8 cellular contexts compared by ENCODE assay signal in genomic region chr11:19116315-19116970, GRCh38. TPM values are rescaled to one million over a fixed set of nuclear protein-coding genes. Genes with fewer than 3 reads are reported as not detected.
DNase-seq lines count a peak whose midpoint lies in the region; ATAC-seq and TF ChIP-seq lines count a peak whose summit lies in the region.

No MANE protein-coding gene starts in this region.

- ATAC-seq in natural killer cell (no peak), GM21529 (IDR thresholded peaks at IDR 0.05; ENCODE audit: unreplicated experiment) (no peak)

- DNase-seq in CD14-positive monocyte (ENCODE audit: low spot score), result no peak
- no peak for DNase-seq in Jurkat, Clone E6-1 (ENCODE audit: low read depth, low spot score)
- no peak for DNase-seq in choroid plexus epithelial cell (ENCODE audit: low read depth)
- DNase-seq in natural killer cell, result no peak
- no peak for DNase-seq in foreskin melanocyte
- no peak for DNase-seq in NCI-H1105 (lab: John Stamatoyannopoulos, UW)
- DNase-seq in SHP77 (lab: John Stamatoyannopoulos, UW), result no peak

- H3K27ac Mint-ChIP-seq in CD14-positive monocyte (peak overlapping the region in 2 of 7 donors; percentile 65 to 70), natural killer cell (peak overlapping the region; percentile 77 to 95)

- peak overlapping the region; percentile 91 to 93 for H3K4me3 Mint-ChIP-seq in CD14-positive monocyte
- H3K4me3 Mint-ChIP-seq in natural killer cell, result peak overlapping the region; percentile 95

- peak overlapping the region; percentile 77 for H3K4me3 ChIP-seq in Jurkat, Clone E6-1 (ENCODE audit: low read length)
- H3K4me3 ChIP-seq in choroid plexus epithelial cell (ENCODE audit: low read depth, low read length), result peak overlapping the region; percentile 90

- H3K36me3 Mint-ChIP-seq in CD14-positive monocyte (peaks cover 5 to 6% of the 10 kb centered on the region in 2 donors), natural killer cell (no peaks in the 10 kb centered on the region)

- TF ChIP-seq CTCF in CD14-positive monocyte (IDR thresholded peaks at IDR 0.05) (no peak), choroid plexus epithelial cell (conservative IDR thresholded peaks at IDR 0.05; ENCODE audit: low read depth, low read length) (no peak), natural killer cell (IDR thresholded peaks at IDR 0.05) (no peak)

- H3K27me3 Mint-ChIP-seq in CD14-positive monocyte (ENCODE audit: low read depth in 3 of 3) (peaks cover 0 to 5% (median 1%) of the 10 kb centered on the region in 3 donors), natural killer cell (ENCODE audit: low read depth in 2 of 2) (peaks cover 0 to 2% of the 10 kb centered on the region in 2 donors)

- H3K9me3 Mint-ChIP-seq in CD14-positive monocyte (no peaks in the 10 kb centered on the region), natural killer cell (no peaks in the 10 kb centered on the region)

- peaks cover 44% of the 10 kb centered on the region for H3K4me1 Mint-ChIP-seq in CD14-positive monocyte
- peaks cover 44 to 50% of the 10 kb centered on the region in 2 donors for H3K4me1 Mint-ChIP-seq in natural killer cell

- intact Hi-C loops in CD14-positive monocyte (cut with micrococcal nuclease) (no loop called here), natural killer cell (cut with micrococcal nuclease) (no loop called here)

RNA-seq across cellular contexts. Expression of gene ZDHHC13, which starts 0.5 kb away (rescaled TPM):
- 1 to 10 TPM; 5.6 to 7.5 TPM for polyA plus RNA-seq in CD14-positive monocyte
- 34.0 TPM for polyA plus RNA-seq in Jurkat, Clone E6-1 (2012; ENCODE audit: insufficient read depth, insufficient read length)
- 10 to 100 TPM; 13.3 to 17.4 (median 13.5) TPM for total RNA-seq in natural killer cell

RNA-seq across cellular contexts. Expression of gene MRGPRX2, which starts 55.9 kb away (rescaled TPM):
- not detected for polyA plus RNA-seq in CD14-positive monocyte
- not detected for polyA plus RNA-seq in Jurkat, Clone E6-1 (2012; ENCODE audit: insufficient read depth, insufficient read length)
- total RNA-seq in natural killer cell, result under 1 TPM in 2 of 3 donors, not detected in 1; 0.21 to 0.48 TPM
